In genomic region chr12:55925371-55925770, GRCh38 we compare ENCODE assay signal across 11 cellular contexts. TPM values are rescaled to one million over a fixed set of nuclear protein-coding genes. Genes with fewer than 3 reads are reported as not detected.
DNase-seq lines count a peak whose midpoint lies in the region; ATAC-seq and TF ChIP-seq lines count a peak whose summit lies in the region.
"Had no signal": no experiment of that assay in that cellular context is flagged by ENCODE, and none has a peak within 500 bp of the region (broad histone marks: within the 10 kb centered on the region; RNA-seq: fewer than 3 reads in every experiment).

No MANE protein-coding gene starts in this region.

- peaks cover 76% of the 10 kb centered on the region for H3K79me2 ChIP-seq in OCI-LY7 (ENCODE audit: insufficient read depth, low read depth, low read length)

- H3K36me3 ChIP-seq in OCI-LY7 (ENCODE audit: insufficient read depth, low read length) (peaks cover 53% of the 10 kb centered on the region), endocrine pancreas (ENCODE audit: control insufficient read depth, insufficient read depth, low read length) (no peaks in the 10 kb centered on the region), psoas muscle (ENCODE audit: insufficient read depth in 1 of 2, low read depth in 1 of 2) (peaks cover 0 to 24% of the 10 kb centered on the region in 2 donors)

- H2AFZ ChIP-seq in OCI-LY7 (ENCODE audit: low read length) = no peak overlapping the region; the same call in 1 of the 2 replicates

- intact Hi-C loops in OCI-LY7 (cut with micrococcal nuclease; ENCODE audit: unreplicated experiment) = loop anchor here (5.0 kb wide), 2 partner anchors 253 to 762 kb away; partner anchors contain the start of gene PTGES3
- intact Hi-C loops in psoas muscle (cut with DNase I) = loop anchor here in 1 of 2 donors (5.0 kb wide), 2 partner anchors 93 to 108 kb away; partner anchors contain the start of genes ORMDL2 and SARNP

- H3K27me3 ChIP-seq in endocrine pancreas (ENCODE audit: control insufficient read depth, insufficient read depth, low read length) = no peaks in the 10 kb centered on the region
- no peaks in the 10 kb centered on the region for H3K27me3 ChIP-seq in psoas muscle (ENCODE audit: insufficient read depth in 3 of 3, low read length in 2 of 3)

- H3K4me1 Mint-ChIP-seq in activated T-cell treated with anti-CD3 and anti-CD28 coated beads, Interleukin-2, amount 50 U/mL, for 72 hours (ENCODE audit: low read depth) = peaks cover 62% of the 10 kb centered on the region
- peaks cover 43% of the 10 kb centered on the region for H3K4me1 Mint-ChIP-seq in stimulated activated effector memory CD8-positive, alpha-beta T cell treated with anti-CD3 and anti-CD28 coated beads, Interleukin-12 subunit alpha, Interleukin-12 subunit beta, amount 100 ng/mL, for 72 hours

- POLR2A ChIA-PET in OCI-LY7 (lab: Charles Lee) = interaction anchor here (0.7 to 5.0 kb wide), 9 partner anchors 8 to 220 kb away, joined by 3 to 49 read pairs (median 6); partner anchors contain the start of genes DNAJC14 and RAB5B

- WGBS in psoas muscle, 3 donors = 80 to 89% (median 81%) methylated on average over 4 of the region's 4 CpGs

- H3K9me3 ChIP-seq in OCI-LY7 (ENCODE audit: low read length) = no peaks in the 10 kb centered on the region
- no peaks in the 10 kb centered on the region for H3K9me3 ChIP-seq in endocrine pancreas (ENCODE audit: control insufficient read depth, low read length)
- no peaks in the 10 kb centered on the region for H3K9me3 ChIP-seq in psoas muscle

- H3K9me2 ChIP-seq in OCI-LY7 (ENCODE audit: insufficient read depth, low read length) = no peaks in the 10 kb centered on the region

- peak overlapping the region; percentile 95 for H3K27ac Mint-ChIP-seq in activated T-cell treated with anti-CD3 and anti-CD28 coated beads, Interleukin-2, amount 50 U/mL, for 72 hours
- peak overlapping the region; percentile 99 for H3K27ac Mint-ChIP-seq in stimulated activated effector memory CD8-positive, alpha-beta T cell treated with anti-CD3 and anti-CD28 coated beads, Interleukin-12 subunit alpha, Interleukin-12 subunit beta, amount 100 ng/mL, for 72 hours

- H3K27me3 Mint-ChIP-seq in activated T-cell treated with anti-CD3 and anti-CD28 coated beads, Interleukin-2, amount 50 U/mL, for 72 hours (ENCODE audit: low read depth) = no peaks in the 10 kb centered on the region

- H3K4me1 ChIP-seq in OCI-LY7 (ENCODE audit: insufficient read depth, low read length, poor library complexity, severe bottlenecking) = peaks cover 57% of the 10 kb centered on the region
- H3K4me1 ChIP-seq in endocrine pancreas (ENCODE audit: control insufficient read depth, insufficient read depth, low read length) = peaks cover 10% of the 10 kb centered on the region
- peaks cover 6% of the 10 kb centered on the region for H3K4me1 ChIP-seq in psoas muscle

- no peak for ATAC-seq in activated T-cell treated with anti-CD3 and anti-CD28 coated beads, Interleukin-2, amount 50 U/mL, for 72 hours (replicated peaks in 1 of 2)
- no peak for ATAC-seq in stimulated activated effector memory CD8-positive, alpha-beta T cell treated with anti-CD3 and anti-CD28 coated beads, Interleukin-12 subunit alpha, Interleukin-12 subunit beta, amount 100 ng/mL, for 72 hours
- ATAC-seq in psoas muscle = no peak
- ATAC-seq in GM21619 (IDR thresholded peaks at IDR 0.05; ENCODE audit: unreplicated experiment) = no peak

- H3K27ac ChIP-seq in OCI-LY7 (ENCODE audit: low read depth, low read length, poor library complexity, severe bottlenecking) = peak overlapping the region; percentile 99
- H3K27ac ChIP-seq in psoas muscle = no peak overlapping the region

- TF ChIP-seq CTCF in OCI-LY7 (conservative IDR thresholded peaks at IDR 0.05; ENCODE audit: low read length) = no peak
- no peak for TF ChIP-seq CTCF in psoas muscle (IDR thresholded peaks at IDR 0.05)

- H3K4me2 ChIP-seq in OCI-LY7 (ENCODE audit: low read length) = peak overlapping the region; percentile 93

- no peak for DNase-seq in activated T-cell treated with anti-CD3 and anti-CD28 coated beads, Interleukin-2, amount 50 U/mL, for 72 hours
- no peak for DNase-seq in activated T-cell treated with anti-CD3 and anti-CD28 coated beads, Interleukin-2, amount 50 U/mL, for 1 hour
- DNase-seq in OCI-LY7 (ENCODE audit: low spot score) = no peak
- DNase-seq in stimulated activated effector memory CD8-positive, alpha-beta T cell treated with anti-CD3 and anti-CD28 coated beads, Interleukin-12 subunit alpha, Interleukin-12 subunit beta, amount 100 ng/mL, for 72 hours (ENCODE audit: low spot score in 2 of 2) = no peak
- no peak for DNase-seq in psoas muscle
- DNase-seq in glomerular visceral epithelial cell (ENCODE audit: extremely low spot score) = no peak
- DNase-seq: dermis blood vessel endothelial cell, NCI-H1694 treated with DMSO at 0.1 percent for 48 hours had no signal

- H3K4me3 Mint-ChIP-seq in activated T-cell treated with anti-CD3 and anti-CD28 coated beads, Interleukin-2, amount 50 U/mL, for 72 hours = peak overlapping the region; percentile 93 to 100
- peak overlapping the region; percentile 100 for H3K4me3 Mint-ChIP-seq in stimulated activated effector memory CD8-positive, alpha-beta T cell treated with anti-CD3 and anti-CD28 coated beads, Interleukin-12 subunit alpha, Interleukin-12 subunit beta, amount 100 ng/mL, for 72 hours

- H3K9me3 Mint-ChIP-seq in activated T-cell treated with anti-CD3 and anti-CD28 coated beads, Interleukin-2, amount 50 U/mL, for 72 hours = no peaks in the 10 kb centered on the region
- H3K9me3 Mint-ChIP-seq in stimulated activated effector memory CD8-positive, alpha-beta T cell treated with anti-CD3 and anti-CD28 coated beads, Interleukin-12 subunit alpha, Interleukin-12 subunit beta, amount 100 ng/mL, for 72 hours = no peaks in the 10 kb centered on the region

- no TSS peak for BruUV-seq in OCI-LY7 (replicated peaks; lab: Mats Ljungman, UMichigan)

- H3K36me3 Mint-ChIP-seq in activated T-cell treated with anti-CD3 and anti-CD28 coated beads, Interleukin-2, amount 50 U/mL, for 72 hours (ENCODE audit: insufficient read depth in 2 of 2) = peaks cover 17 to 18% of the 10 kb centered on the region in 2 donors
- H3K36me3 Mint-ChIP-seq in stimulated activated effector memory CD8-positive, alpha-beta T cell treated with anti-CD3 and anti-CD28 coated beads, Interleukin-12 subunit alpha, Interleukin-12 subunit beta, amount 100 ng/mL, for 72 hours = peaks cover 84% of the 10 kb centered on the region

- CTCF ChIA-PET in OCI-LY7 (lab: Charles Lee; ENCODE audit: unreplicated experiment) = interaction anchor here (1.1 to 1.4 kb wide), 2 partner anchors 9 to 187 kb away, joined by 3 read pairs; no protein-coding TSS in a partner anchor

- H3K4me3 ChIP-seq in OCI-LY7 (ENCODE audit: low read depth, low read length, poor library complexity, severe bottlenecking) (peak overlapping the region; percentile 82), endocrine pancreas (ENCODE audit: control insufficient read depth, insufficient read depth, low read length) (peak overlapping the region; percentile 87), psoas muscle (no peak overlapping the region)

- H3K9ac ChIP-seq in endocrine pancreas (ENCODE audit: control insufficient read depth, insufficient read depth, low read length) = no peak overlapping the region
- H3K9ac ChIP-seq: parathyroid adenoma had no signal

- 0 out of 2 replicates have a peak, but pooled peaks cover 8% of the 10 kb centered on the region for H4K20me1 ChIP-seq in OCI-LY7 (ENCODE audit: insufficient read depth, low read length)

RNA-seq across cellular contexts. Expression of gene PYM1, which starts 2.3 kb away (rescaled TPM):
- 10 to 100 TPM; 35.1 to 36.6 TPM for total RNA-seq in activated T-cell treated with anti-CD3 and anti-CD28 coated beads, Interleukin-2, amount 50 U/mL, for 72 hours
- total RNA-seq in OCI-LY7 (2014; rRNA removed; shearing (Covaris generic)) = 88.5 and 97.2 TPM in 2 replicates
- total RNA-seq in OCI-LY7 (2022) (82.7 and 88.5 TPM in 2 replicates), psoas muscle (10 to 100 TPM; 14.6 to 20.6 (median 18.0) TPM)
- polyA plus RNA-seq in psoas muscle = 10 to 100 TPM; 19.0 to 39.8 (median 26.1) TPM

RNA-seq across cellular contexts. Expression of gene DGKA, which starts 5.6 kb away (rescaled TPM):
- 100 to 1,000 TPM; 343 to 396 TPM for total RNA-seq in activated T-cell treated with anti-CD3 and anti-CD28 coated beads, Interleukin-2, amount 50 U/mL, for 72 hours
- 106 and 144 TPM in 2 replicates for total RNA-seq in OCI-LY7 (2014; rRNA removed; shearing (Covaris generic))
- 170 and 216 TPM in 2 replicates for total RNA-seq in OCI-LY7 (2022)
- 1 to 10 TPM; 4.3 to 5.4 (median 4.9) TPM for total RNA-seq in psoas muscle
- 1 to 10 TPM; 2.0 to 2.6 (median 2.0) TPM for polyA plus RNA-seq in psoas muscle

RNA-seq across cellular contexts. Expression of gene PMEL, which starts 40.5 kb away (rescaled TPM):
- total RNA-seq in activated T-cell treated with anti-CD3 and anti-CD28 coated beads, Interleukin-2, amount 50 U/mL, for 72 hours = 1 to 10 TPM in 1 of 2 donors, under 1 TPM in 1; 1.00 to 1.9 TPM
- 0.49 and 1.4 TPM in 2 replicates for total RNA-seq in OCI-LY7 (2014; rRNA removed; shearing (Covaris generic))
- total RNA-seq in OCI-LY7 (2022) (2.4 and 3.0 TPM in 2 replicates), psoas muscle (under 1 TPM in 1 of 4 donors, not detected in 3; 0.37 TPM)
- under 1 TPM; 0.14 to 0.23 (median 0.20) TPM for polyA plus RNA-seq in psoas muscle

RNA-seq across cellular contexts. Expression of gene CDK2, which starts 41.3 kb away (rescaled TPM):
- 100 to 1,000 TPM in 1 of 2 donors, 10 to 100 TPM in 1; 89.2 to 103 TPM for total RNA-seq in activated T-cell treated with anti-CD3 and anti-CD28 coated beads, Interleukin-2, amount 50 U/mL, for 72 hours
- 57.8 and 68.1 TPM in 2 replicates for total RNA-seq in OCI-LY7 (2014; rRNA removed; shearing (Covaris generic))
- total RNA-seq in OCI-LY7 (2022) (80.9 and 81.4 TPM in 2 replicates), psoas muscle (10 to 100 TPM in 1 of 4 donors, 1 to 10 TPM in 3; 6.3 to 12.0 (median 7.9) TPM)
- polyA plus RNA-seq in psoas muscle = 10 to 100 TPM in 2 of 3 donors, 1 to 10 TPM in 1; 5.1 to 13.9 (median 10.2) TPM

RNA-seq across cellular contexts. Expression of gene RAB5B, which starts 48.5 kb away (rescaled TPM):
- total RNA-seq in activated T-cell treated with anti-CD3 and anti-CD28 coated beads, Interleukin-2, amount 50 U/mL, for 72 hours = 10 to 100 TPM; 49.4 to 56.6 TPM
- total RNA-seq in OCI-LY7 (2014; rRNA removed; shearing (Covaris generic)) = 21.6 and 21.8 TPM in 2 replicates
- total RNA-seq in OCI-LY7 (2022) = 47.2 and 50.5 TPM in 2 replicates
- total RNA-seq in psoas muscle = 100 to 1,000 TPM in 2 of 4 donors, 10 to 100 TPM in 2; 92.8 to 107 (median 103) TPM
- polyA plus RNA-seq in psoas muscle = 10 to 100 TPM; 36.8 to 83.6 (median 52.1) TPM

Comparison
In these comparisons a context has a peak if more than half of its experiments do, and no peak if none do; other contexts are left out.
1. RNA of gene DGKA, which starts 5.6 kb away (total RNA-seq): 343 to 396 TPM in activated T-cell treated with anti-CD3 and anti-CD28 coated beads, Interleukin-2, amount 50 U/mL, for 72 hours and 106 to 216 TPM in OCI-LY7; 4.3 to 5.4 TPM in psoas muscle; every median in the first group is over 10 times any median in the second.